Comparison of ENCODE assay signal across 7 cellular contexts in genomic region chr14:50000215-50001145, GRCh38.
DNase-seq lines count a peak whose midpoint lies in the region; ATAC-seq lines count a peak whose summit lies in the region.

No MANE protein-coding gene starts in this region.

- no peaks in the 10 kb centered on the region for H3K9me3 Mint-ChIP-seq in natural killer cell treated with Interleukin-12 subunit alpha and Interleukin-12 subunit beta and Interleukin-15 and Interleukin-18, amount 100 ng/mL, for 72 hours

- peak overlapping the region in 1 of 2 donors; percentile 35 for H3K4me3 ChIP-seq in stomach smooth muscle (ENCODE audit: low read length in 2 of 2)

- H3K36me3 Mint-ChIP-seq in natural killer cell treated with Interleukin-12 subunit alpha and Interleukin-12 subunit beta and Interleukin-15 and Interleukin-18, amount 100 ng/mL, for 72 hours, result no peaks in the 10 kb centered on the region

- H3K27ac Mint-ChIP-seq in natural killer cell treated with Interleukin-12 subunit alpha and Interleukin-12 subunit beta and Interleukin-15 and Interleukin-18, amount 100 ng/mL, for 72 hours, result peak overlapping the region; percentile 97 to 99

- no peaks in the 10 kb centered on the region for H3K9me3 ChIP-seq in stomach smooth muscle (ENCODE audit: control insufficient read depth in 2 of 2, low read length in 2 of 2)

- peak; percentile 63 for DNase-seq in NCI-H510A treated with DMSO at 0.1 percent for 48 hours (lab: John Stamatoyannopoulos, UW)
- DNase-seq in activated CD8-positive, alpha-beta memory T cell treated with anti-CD3 and anti-CD28 coated beads, Interleukin-2, amount 50 U/mL, for 4 hours, result peak; percentile 72
- DNase-seq in epithelial cell of prostate (ENCODE audit: low read depth, low spot score), result peak; percentile 55
- DNase-seq in natural killer cell treated with Interleukin-12 subunit alpha and Interleukin-12 subunit beta and Interleukin-15 and Interleukin-18, amount 100 ng/mL, for 72 hours (ENCODE audit: low spot score), result peak; percentile 89
- DNase-seq in NCI-H82 treated with DMSO at 0.1 percent for 48 hours (lab: John Stamatoyannopoulos, UW; ENCODE audit: unreplicated experiment), result no peak

- peaks cover 32% of the 10 kb centered on the region for H3K4me1 ChIP-seq in stomach smooth muscle (ENCODE audit: control insufficient read depth, insufficient read depth, low read length)

- H3K9ac ChIP-seq in stomach smooth muscle (ENCODE audit: low read length in 2 of 2), result peak overlapping the region; percentile 18 to 58

- no peaks in the 10 kb centered on the region for H3K36me3 ChIP-seq in stomach smooth muscle (ENCODE audit: control insufficient read depth in 2 of 2, insufficient read depth in 2 of 2, low read length in 2 of 2)

- peak overlapping the region; percentile 91 for H3K4me3 Mint-ChIP-seq in natural killer cell treated with Interleukin-12 subunit alpha and Interleukin-12 subunit beta and Interleukin-15 and Interleukin-18, amount 100 ng/mL, for 72 hours

- H3K4me1 Mint-ChIP-seq in natural killer cell treated with Interleukin-12 subunit alpha and Interleukin-12 subunit beta and Interleukin-15 and Interleukin-18, amount 100 ng/mL, for 72 hours (ENCODE audit: low read depth in 2 of 2), result peaks cover 56 to 69% of the 10 kb centered on the region in 2 donors

- peak; percentile 19 for ATAC-seq in GM18517 (IDR thresholded peaks at IDR 0.05; ENCODE audit: unreplicated experiment)
- ATAC-seq in natural killer cell treated with Interleukin-12 subunit alpha and Interleukin-12 subunit beta and Interleukin-15 and Interleukin-18, amount 100 ng/mL, for 72 hours, result peak; percentile 26 to 45

- H3K27ac ChIP-seq in epithelial cell of prostate (peak overlapping the region; percentile 98), stomach smooth muscle (ENCODE audit: low read length) (peak overlapping the region; percentile 82)

- H3K27me3 ChIP-seq in stomach smooth muscle (ENCODE audit: control insufficient read depth in 1 of 2, insufficient read depth in 2 of 2, low read length in 2 of 2), result no peaks in the 10 kb centered on the region

- H3K27me3 Mint-ChIP-seq in natural killer cell treated with Interleukin-12 subunit alpha and Interleukin-12 subunit beta and Interleukin-15 and Interleukin-18, amount 100 ng/mL, for 72 hours, result no peaks in the 10 kb centered on the region
